ENCODE assay signal across 20 cellular contexts in genomic region chr17:68161644-68162428, GRCh38.
DNase-seq lines count a peak whose midpoint lies in the region; ATAC-seq, FAIRE-seq and TF ChIP-seq lines count a peak whose summit lies in the region.
"Had no signal": no experiment of that assay in that cellular context is flagged by ENCODE, and none has a peak within 500 bp of the region (broad histone marks: within the 10 kb centered on the region; RNA-seq: fewer than 3 reads in every experiment).

No MANE protein-coding gene starts in this region.

- H3K27me3 ChIP-seq in esophagus muscularis mucosa = no peaks in the 10 kb centered on the region
- no peaks in the 10 kb centered on the region for H3K27me3 ChIP-seq in lower lobe of right lung (ENCODE audit: low read depth)
- H3K27me3 ChIP-seq: BLaER1 treated with 17β-estradiol and CSF1 and Interleukin-3, amounts not matched to agents 10 nM and 100 nM had no signal

- no peak for TF ChIP-seq POLR2A in esophagus muscularis mucosa (IDR thresholded peaks at IDR 0.05; ENCODE audit: low read depth)

- H3K9me3 ChIP-seq in esophagus muscularis mucosa (no peaks in the 10 kb centered on the region), lower lobe of right lung (no peaks in the 10 kb centered on the region)
- H3K9me3 ChIP-seq: BLaER1 treated with 17β-estradiol and CSF1 and Interleukin-3, amounts not matched to agents 10 nM and 100 nM had no signal

- DNase-seq in A172 (ENCODE audit: low spot score) = peak; percentile 44
- no peak for DNase-seq in HTR-8/SVneo (ENCODE audit: insufficient read length, low spot score)
- no peak for DNase-seq in esophagus muscularis mucosa (ENCODE audit: extremely low spot score)
- no peak for DNase-seq in lower lobe of right lung
- DNase-seq in activated CD4-positive, alpha-beta T cell treated with anti-CD3 and anti-CD28 coated beads for 1 hour = no peak
- no peak for DNase-seq in NCI-H345 (lab: John Stamatoyannopoulos, UW)
- no peak for DNase-seq in ureter (ENCODE audit: low spot score)
- DNase-seq: activated CD4-positive, alpha-beta memory T cell treated with anti-CD3 and anti-CD28 coated beads for 36 hours; activated naive CD4-positive, alpha-beta T cell treated with anti-CD3 and anti-CD28 coated beads for 36 hours; activated T-cell treated with anti-CD3 and anti-CD28 coated beads, Interleukin-2, amount 50 U/mL, for 1 hour; DMS53; Kasumi-1; kidney; NCI-H1092 treated with DMSO at 0.1 percent for 48 hours; NCI-H2029 treated with DMSO at 0.1 percent for 48 hours; NCI-H510A; T-helper 17 cell had no signal

- H3K4me1 ChIP-seq in esophagus muscularis mucosa (peaks cover 0 to 2% (median 0%) of the 10 kb centered on the region in 4 donors), lower lobe of right lung (no peaks in the 10 kb centered on the region)

- H3K36me3 ChIP-seq in esophagus muscularis mucosa (peaks cover 0 to 11% (median 0%) of the 10 kb centered on the region in 4 donors), lower lobe of right lung (no peaks in the 10 kb centered on the region)
- H3K36me3 ChIP-seq: BLaER1 treated with 17β-estradiol and CSF1 and Interleukin-3, amounts not matched to agents 10 nM and 100 nM had no signal

- TF ChIP-seq CTCF in esophagus muscularis mucosa (IDR thresholded peaks at IDR 0.05) (no peak), lower lobe of right lung (IDR thresholded peaks at IDR 0.05) (no peak)

- H3K27ac ChIP-seq in esophagus muscularis mucosa (replicated peaks in 1 of 4) (peak overlapping the region in 2 of 4 donors; percentile 6 to 74), lower lobe of right lung (peak overlapping the region; percentile 41)
- H3K27ac ChIP-seq: BLaER1 treated with 17β-estradiol and CSF1 and Interleukin-3, amounts not matched to agents 10 nM and 100 nM had no signal

- ATAC-seq in lower lobe of right lung (peak; percentile 11 to 38), GM21423 (IDR thresholded peaks at IDR 0.05; ENCODE audit: unreplicated experiment) (no peak)
- ATAC-seq: T-helper 17 cell had no signal

- TF ChIP-seq EP300 in esophagus muscularis mucosa (IDR thresholded peaks at IDR 0.05) = peak; percentile 16

- peak; percentile 87 for FAIRE-seq in HTR-8/SVneo (lab: Jason Lieb, UNC)
- FAIRE-seq: colon, kidney had no signal

- intact Hi-C loops in esophagus muscularis mucosa (cut with DNase I) (no loop called here), lower lobe of right lung (cut with DNase I) (no loop called here)

- H3K4me3 ChIP-seq in esophagus muscularis mucosa (no peak overlapping the region), lower lobe of right lung (no peak overlapping the region)
- H3K4me3 ChIP-seq: BLaER1 treated with 17β-estradiol and CSF1 and Interleukin-3, amounts not matched to agents 10 nM and 100 nM had no signal

- 71% methylated on average over 7 of the region's 12 CpGs for WGBS in esophagus muscularis mucosa
